Comparison of ENCODE assay signal across 3 cellular contexts in genomic region chrX:9324676-9325075, GRCh38.
TF ChIP-seq lines count a peak whose summit lies in the region.

No MANE protein-coding gene starts in this region.

TF ChIP-seq in liver, 16 proteins besides CTCF, POLR2A, EP300 and RAD21:
- TF ChIP-seq, protein P1, sequence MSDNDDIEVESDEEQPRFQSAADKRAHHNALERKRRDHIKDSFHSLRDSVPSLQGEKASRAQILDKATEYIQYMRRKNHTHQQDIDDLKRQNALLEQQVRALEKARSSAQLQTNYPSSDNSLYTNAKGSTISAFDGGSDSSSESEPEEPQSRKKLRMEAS (IDR thresholded peaks at IDR 0.05), result no peak
- TF ChIP-seq RXRA (IDR thresholded peaks at IDR 0.05) (peak in 1 of 2 donors; percentile 57), GABPA (IDR thresholded peaks at IDR 0.05 in 1 of 2, conservative IDR thresholded peaks at IDR 0.05 in 1 of 2) (no peak), NR2F2 (IDR thresholded peaks at IDR 0.05) (no peak), FOXA2 (IDR thresholded peaks at IDR 0.05) (peak; percentile 72), SP1 (IDR thresholded peaks at IDR 0.05) (no peak), REST (IDR thresholded peaks at IDR 0.05) (no peak), YY1 (IDR thresholded peaks at IDR 0.05) (peak; percentile 28), HNF4A (conservative IDR thresholded peaks at IDR 0.05) (peak in 1 of 2 donors; percentile 32), HNF4G (IDR thresholded peaks at IDR 0.05) (no peak), JUND (IDR thresholded peaks at IDR 0.05) (peak in 1 of 2 donors; percentile 40), FOXA1 (IDR thresholded peaks at IDR 0.05) (peak; percentile 58), EGR1 (IDR thresholded peaks at IDR 0.05; ENCODE audit: low read depth in 2 of 2) (no peak), TAF1 (conservative IDR thresholded peaks at IDR 0.05) (no peak)
- TF ChIP-seq, protein P2, sequence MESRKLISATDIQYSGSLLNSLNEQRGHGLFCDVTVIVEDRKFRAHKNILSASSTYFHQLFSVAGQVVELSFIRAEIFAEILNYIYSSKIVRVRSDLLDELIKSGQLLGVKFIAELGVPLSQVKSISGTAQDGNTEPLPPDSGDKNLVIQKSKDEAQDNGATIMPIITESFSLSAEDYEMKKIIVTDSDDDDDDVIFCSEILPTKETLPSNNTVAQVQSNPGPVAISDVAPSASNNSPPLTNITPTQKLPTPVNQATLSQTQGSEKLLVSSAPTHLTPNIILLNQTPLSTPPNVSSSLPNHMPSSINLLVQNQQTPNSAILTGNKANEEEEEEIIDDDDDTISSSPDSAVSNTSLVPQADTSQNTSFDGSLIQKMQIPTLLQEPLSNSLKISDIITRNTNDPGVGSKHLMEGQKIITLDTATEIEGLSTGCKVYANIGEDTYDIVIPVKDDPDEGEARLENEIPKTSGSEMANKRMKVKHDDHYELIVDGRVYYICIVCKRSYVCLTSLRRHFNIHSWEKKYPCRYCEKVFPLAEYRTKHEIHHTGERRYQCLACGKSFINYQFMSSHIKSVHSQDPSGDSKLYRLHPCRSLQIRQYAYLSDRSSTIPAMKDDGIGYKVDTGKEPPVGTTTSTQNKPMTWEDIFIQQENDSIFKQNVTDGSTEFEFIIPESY (IDR thresholded peaks at IDR 0.05), result no peak
- TF ChIP-seq, protein P3, sequence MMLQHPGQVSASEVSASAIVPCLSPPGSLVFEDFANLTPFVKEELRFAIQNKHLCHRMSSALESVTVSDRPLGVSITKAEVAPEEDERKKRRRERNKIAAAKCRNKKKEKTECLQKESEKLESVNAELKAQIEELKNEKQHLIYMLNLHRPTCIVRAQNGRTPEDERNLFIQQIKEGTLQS (IDR thresholded peaks at IDR 0.05), result no peak

TF ChIP-seq in HepG2, 621 proteins besides CTCF, POLR2A, EP300 and RAD21 (continued from another document):
- no peak for TF ChIP-seq ZNF143 (CRISPR knock-in tag; IDR thresholded peaks at IDR 0.05)
- no peak for TF ChIP-seq SMAD1 (CRISPR knock-in tag; IDR thresholded peaks at IDR 0.05; ENCODE audit: borderline replicate concordance, low read depth)
- no peak for TF ChIP-seq HNRNPL (IDR thresholded peaks at IDR 0.05; ENCODE audit: low read depth, low read length)
- TF ChIP-seq ZNF678 (CRISPR knock-in tag; IDR thresholded peaks at IDR 0.05), result no peak
- no peak for TF ChIP-seq PAF1 (CRISPR knock-in tag; IDR thresholded peaks at IDR 0.05)
- TF ChIP-seq GFI1 (CRISPR knock-in tag; IDR thresholded peaks at IDR 0.05; ENCODE audit: borderline replicate concordance), result no peak
- no peak for TF ChIP-seq IKZF1 (IDR thresholded peaks at IDR 0.05)
- TF ChIP-seq ZNF557 (CRISPR knock-in tag; IDR thresholded peaks at IDR 0.05), result no peak
- TF ChIP-seq NCOA2 (CRISPR knock-in tag; IDR thresholded peaks at IDR 0.05), result no peak
- TF ChIP-seq POLR2G (IDR thresholded peaks at IDR 0.05; ENCODE audit: low read depth, low read length), result no peak
- no peak for TF ChIP-seq NFYC (CRISPR knock-in tag; IDR thresholded peaks at IDR 0.05)
- TF ChIP-seq ONECUT2 (CRISPR knock-in tag; IDR thresholded peaks at IDR 0.05), result no peak

TF ChIP-seq in endothelial cell of umbilical vein, 7 proteins besides CTCF, POLR2A, EP300 and RAD21 (continued from another document):
- TF ChIP-seq JUN (IDR thresholded peaks at IDR 0.05; ENCODE audit: borderline replicate concordance, insufficient read depth, insufficient read length, low read depth), result no peak
- TF ChIP-seq POLR2AphosphoS5 (IDR thresholded peaks at IDR 0.05; ENCODE audit: insufficient read depth, low read depth, low read length), result no peak
- TF ChIP-seq, protein P1 (IDR thresholded peaks at IDR 0.05; ENCODE audit: insufficient read depth, insufficient read length), result no peak
- TF ChIP-seq MYC (IDR thresholded peaks at IDR 0.05; ENCODE audit: low read depth, low read length), result no peak
- TF ChIP-seq FOS (IDR thresholded peaks at IDR 0.05; ENCODE audit: borderline replicate concordance, insufficient read depth, low read length), result no peak
